ENCODE assay signal across 16 cellular contexts in genomic region chr7:29485376-29486190, GRCh38.
DNase-seq lines count a peak whose midpoint lies in the region; ATAC-seq and TF ChIP-seq lines count a peak whose summit lies in the region.
"Had no signal": no experiment of that assay in that cellular context is flagged by ENCODE, and none has a peak within 500 bp of the region (broad histone marks: within the 10 kb centered on the region; RNA-seq: fewer than 3 reads in every experiment).

No MANE protein-coding gene starts in this region.

- no peak overlapping the region for H3K27ac Mint-ChIP-seq in activated naive CD8-positive, alpha-beta T cell treated with anti-CD3 and anti-CD28 coated beads for 36 hours
- H3K27ac Mint-ChIP-seq in stimulated activated naive B cell treated with anti-CD40 and anti-IgM and Interleukin-4, amounts not matched to agents 10 μg/mL and 1 μg/mL and 100 μg/mL, for 72 hours, result no peak overlapping the region
- H3K27ac Mint-ChIP-seq: activated B cell treated with CpG ODN at 0.5 μM for 24 hours; activated T-cell treated with anti-CD3 and anti-CD28 coated beads, Interleukin-2, amount 50 U/mL, for 72 hours had no signal

- intact Hi-C loops in left lung (cut with DNase I), result no loop called here

- peak; percentile 31 for ATAC-seq in left lung
- ATAC-seq in stimulated activated naive B cell treated with anti-CD40 and anti-IgM and Interleukin-4, amounts not matched to agents 10 μg/mL and 1 μg/mL and 100 μg/mL, for 72 hours (replicated peaks), result no peak
- ATAC-seq: activated T-cell treated with anti-CD3 and anti-CD28 coated beads, Interleukin-2, amount 50 U/mL, for 72 hours; right cardiac atrium had no signal

- no peaks in the 10 kb centered on the region for H3K9me3 Mint-ChIP-seq in activated naive CD8-positive, alpha-beta T cell treated with anti-CD3 and anti-CD28 coated beads for 36 hours
- H3K9me3 Mint-ChIP-seq in stimulated activated naive B cell treated with anti-CD40 and anti-IgM and Interleukin-4, amounts not matched to agents 10 μg/mL and 1 μg/mL and 100 μg/mL, for 72 hours, result no peaks in the 10 kb centered on the region
- H3K9me3 Mint-ChIP-seq: activated B cell treated with CpG ODN at 0.5 μM for 24 hours; activated T-cell treated with anti-CD3 and anti-CD28 coated beads, Interleukin-2, amount 50 U/mL, for 72 hours had no signal

- no peaks in the 10 kb centered on the region for H3K9me3 ChIP-seq in left lung

- H3K36me3 ChIP-seq in left lung, result no peaks in the 10 kb centered on the region

- no peak overlapping the region for H3K4me3 Mint-ChIP-seq in activated naive CD8-positive, alpha-beta T cell treated with anti-CD3 and anti-CD28 coated beads for 36 hours
- H3K4me3 Mint-ChIP-seq in stimulated activated naive B cell treated with anti-CD40 and anti-IgM and Interleukin-4, amounts not matched to agents 10 μg/mL and 1 μg/mL and 100 μg/mL, for 72 hours, result no peak overlapping the region
- H3K4me3 Mint-ChIP-seq: activated B cell treated with CpG ODN at 0.5 μM for 24 hours; activated T-cell treated with anti-CD3 and anti-CD28 coated beads, Interleukin-2, amount 50 U/mL, for 72 hours had no signal

- H3K4me3 ChIP-seq in left lung, result no peak overlapping the region
- H3K4me3 ChIP-seq: lung had no signal

- H3K27me3 ChIP-seq in left lung, result peaks cover 6 to 7% of the 10 kb centered on the region in 2 donors

- peaks cover 4 to 6% of the 10 kb centered on the region in 2 donors for H3K4me1 ChIP-seq in left lung

- H3K36me3 Mint-ChIP-seq in activated naive CD8-positive, alpha-beta T cell treated with anti-CD3 and anti-CD28 coated beads for 36 hours, result no peaks in the 10 kb centered on the region
- H3K36me3 Mint-ChIP-seq in stimulated activated naive B cell treated with anti-CD40 and anti-IgM and Interleukin-4, amounts not matched to agents 10 μg/mL and 1 μg/mL and 100 μg/mL, for 72 hours, result no peaks in the 10 kb centered on the region

- DNase-seq in NCI-H1436 (lab: John Stamatoyannopoulos, UW) (peak; percentile 5), NCI-H1436 treated with DMSO at 0.1 percent for 48 hours (lab: John Stamatoyannopoulos, UW) (no peak), amniotic epithelial cell (ENCODE audit: low read depth) (peak; percentile 31), left lung (no peak)
- DNase-seq in activated naive CD8-positive, alpha-beta T cell treated with anti-CD3 and anti-CD28 coated beads for 36 hours, result no peak
- DNase-seq in stimulated activated naive B cell treated with anti-CD40 and anti-IgM and Interleukin-4, amounts not matched to agents 10 μg/mL and 1 μg/mL and 100 μg/mL, for 72 hours, result no peak
- DNase-seq in activated CD4-positive, CD25-positive, alpha-beta regulatory T cell (lab: John Stamatoyannopoulos, UW), result no peak
- DNase-seq: activated B cell treated with CpG ODN at 0.5 μM for 24 hours; activated T-cell treated with anti-CD3 and anti-CD28 coated beads, Interleukin-2, amount 50 U/mL, for 72 hours; central memory CD4-positive, alpha-beta T cell; EL; NCI-H187; right cardiac atrium had no signal

- TF ChIP-seq CTCF in left lung (IDR thresholded peaks at IDR 0.05), result no peak

- H3K4me1 Mint-ChIP-seq in activated naive CD8-positive, alpha-beta T cell treated with anti-CD3 and anti-CD28 coated beads for 36 hours, result peaks cover 1% of the 10 kb centered on the region
- peaks cover 0 to 2% of the 10 kb centered on the region in 2 donors for H3K4me1 Mint-ChIP-seq in stimulated activated naive B cell treated with anti-CD40 and anti-IgM and Interleukin-4, amounts not matched to agents 10 μg/mL and 1 μg/mL and 100 μg/mL, for 72 hours
- H3K4me1 Mint-ChIP-seq: activated B cell treated with CpG ODN at 0.5 μM for 24 hours had no signal

- H3K27ac ChIP-seq in left lung (no peak overlapping the region), temporal lobe (ENCODE audit: low read depth, low read length) (peak overlapping the region; percentile 99)
- H3K27ac ChIP-seq: RWPE1 had no signal

- H3K27me3 Mint-ChIP-seq in activated naive CD8-positive, alpha-beta T cell treated with anti-CD3 and anti-CD28 coated beads for 36 hours, result peaks cover 13% of the 10 kb centered on the region
- peaks cover 20 to 22% of the 10 kb centered on the region in 2 donors for H3K27me3 Mint-ChIP-seq in stimulated activated naive B cell treated with anti-CD40 and anti-IgM and Interleukin-4, amounts not matched to agents 10 μg/mL and 1 μg/mL and 100 μg/mL, for 72 hours

Comparison
In these comparisons a context has a peak if more than half of its experiments do, and no peak if none do; other contexts are left out.
1. DNase-seq: peak in NCI-H1436 (single experiment) and amniotic epithelial cell (single experiment); none in NCI-H1436 treated with DMSO at 0.1 percent for 48 hours (single experiment), left lung (0 of 2), activated naive CD8-positive, alpha-beta T cell treated with anti-CD3 and anti-CD28 coated beads for 36 hours (single experiment), stimulated activated naive B cell treated with anti-CD40 and anti-IgM and Interleukin-4, amounts not matched to agents 10 μg/mL and 1 μg/mL and 100 μg/mL, for 72 hours (single experiment) and activated CD4-positive, CD25-positive, alpha-beta regulatory T cell (0 of 4).